8 cellular contexts compared by ENCODE assay signal in the genomic region with DNA sequence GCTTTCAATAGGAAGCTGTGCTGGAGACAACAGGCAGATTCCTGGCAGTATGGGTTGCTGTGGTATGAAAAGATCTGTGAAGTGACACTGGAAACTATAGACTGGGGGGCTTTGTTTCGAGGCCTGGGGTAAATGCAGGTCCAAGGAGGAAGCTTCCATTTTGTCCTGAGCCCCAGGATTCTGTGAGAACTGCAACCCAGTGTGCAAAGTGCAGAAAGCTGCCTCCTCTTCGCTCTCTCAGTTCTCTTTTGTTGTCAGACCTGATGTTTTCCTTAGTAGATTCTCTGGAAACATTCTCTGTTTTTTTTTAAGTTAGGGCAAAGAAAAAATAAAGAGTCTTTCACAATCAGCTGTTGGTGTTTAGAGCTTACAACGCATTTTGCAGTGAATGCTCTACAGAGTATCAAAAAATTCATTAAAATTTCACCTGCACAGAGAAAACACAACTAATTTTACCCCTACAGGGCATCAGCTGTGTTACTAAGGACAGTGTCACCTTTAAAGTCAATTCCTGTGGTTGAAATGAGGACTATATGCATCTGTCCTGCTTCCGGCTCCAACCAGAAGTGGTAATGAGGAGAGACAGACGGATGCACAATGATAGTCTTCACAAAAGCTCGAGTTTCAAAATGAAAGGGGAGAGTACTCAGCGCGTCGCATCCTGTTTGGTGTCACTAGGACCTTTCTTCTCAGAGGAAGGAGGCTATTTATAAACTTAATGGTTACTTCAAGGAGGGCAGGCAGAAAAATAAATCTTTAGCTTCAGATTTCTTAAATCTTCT.
A peak's percentile ranks its signal among the peaks of the same experiment; 100 is the strongest.
DNase-seq lines count a peak whose midpoint lies in the region; ATAC-seq and TF ChIP-seq lines count a peak whose summit lies in the region.

No MANE protein-coding gene starts in this region.

- peak; percentile 33 for DNase-seq in NK-92 treated with Interleukin-12 subunit alpha and Interleukin-12 subunit beta, amount 100 ng/mL, for 24 hours (lab: John Stamatoyannopoulos, UW)
- DNase-seq in NK-92 (lab: John Stamatoyannopoulos, UW; ENCODE audit: unreplicated experiment): no peak
- DNase-seq in T-helper 1 cell: peak in 3 of 5 donors; percentile 19 to 90 (median 50)
- DNase-seq in effector CD4-positive, alpha-beta T cell: peak; percentile 28
- peak in 2 of 3 donors; percentile 0 to 9 for DNase-seq in stimulated activated CD4-positive, alpha-beta T cell treated with anti-CD3 and anti-CD28 coated beads, TNF-alpha, amount 100 ng/mL, for 1 hour (ENCODE audit: low read depth in 3 of 3, low spot score in 1 of 3)
- no peak for DNase-seq in LoVo (ENCODE audit: low spot score)
- DNase-seq in coronary artery (ENCODE audit: low spot score): no peak

- peak; percentile 97 for ATAC-seq in HG02943 (IDR thresholded peaks at IDR 0.05; ENCODE audit: low read depth, unreplicated experiment)

- no peak overlapping the region for H3K27ac ChIP-seq in coronary artery

- no peak for TF ChIP-seq CTCF in coronary artery (IDR thresholded peaks at IDR 0.05)

- H3K4me3 ChIP-seq in coronary artery: no peak overlapping the region

Comparison
In these comparisons a context has a peak if more than half of its experiments do, and no peak if none do; other contexts are left out.
1. DNase-seq: peak in NK-92 treated with Interleukin-12 subunit alpha and Interleukin-12 subunit beta, amount 100 ng/mL, for 24 hours (single experiment), T-helper 1 cell (3 of 5), effector CD4-positive, alpha-beta T cell (single experiment) and stimulated activated CD4-positive, alpha-beta T cell treated with anti-CD3 and anti-CD28 coated beads, TNF-alpha, amount 100 ng/mL, for 1 hour (2 of 3); none in NK-92 (single experiment), LoVo (single experiment) and coronary artery (single experiment).